ENCODE assay signal across 8 cellular contexts in genomic region chr3:189947948-189948723, GRCh38.
DNase-seq lines count a peak whose midpoint lies in the region; ATAC-seq, FAIRE-seq and TF ChIP-seq lines count a peak whose summit lies in the region.

No MANE protein-coding gene starts in this region.

- TF ChIP-seq CTCF in kidney (IDR thresholded peaks at IDR 0.05; ENCODE audit: borderline replicate concordance, extremely low read depth, insufficient read depth), result peak; percentile 43

- H3K4me3 ChIP-seq in kidney (ENCODE audit: low read length in 2 of 2), result no peak overlapping the region

- H3K9ac ChIP-seq in kidney (ENCODE audit: low read length in 2 of 2), result no peak overlapping the region

- intact Hi-C loops in kidney (cut with DNase I), result no loop called here

- no peak overlapping the region for H3K27ac ChIP-seq in kidney (ENCODE audit: low read depth in 2 of 2, low read length in 2 of 2)

- ATAC-seq in HG03159 (IDR thresholded peaks at IDR 0.05; ENCODE audit: unreplicated experiment), result no peak
- ATAC-seq in GM21576 (IDR thresholded peaks at IDR 0.05; ENCODE audit: unreplicated experiment), result no peak
- no peak for ATAC-seq in HG03354 (IDR thresholded peaks at IDR 0.05; ENCODE audit: poor library complexity, severe bottlenecking, unreplicated experiment)

- H3K36me3 ChIP-seq in kidney (ENCODE audit: control insufficient read depth in 1 of 2, insufficient read depth in 2 of 2, low read length in 2 of 2), result no peaks in the 10 kb centered on the region

- FAIRE-seq in HTR-8/SVneo (lab: Jason Lieb, UNC) (peak; percentile 38), kidney (lab: Jason Lieb, UNC) (no peak)

- H3K4me1 ChIP-seq in kidney (ENCODE audit: control insufficient read depth in 1 of 2, insufficient read depth in 1 of 2, low read depth in 1 of 2, low read length in 2 of 2), result no peaks in the 10 kb centered on the region

- DNase-seq in NCI-H82 (lab: John Stamatoyannopoulos, UW), result peak; percentile 66
- no peak for DNase-seq in NCI-H82 treated with DMSO at 0.1 percent for 48 hours (lab: John Stamatoyannopoulos, UW; ENCODE audit: unreplicated experiment)
- no peak for DNase-seq in HTR-8/SVneo (ENCODE audit: insufficient read length, low spot score)
- DNase-seq in SKM-1 treated with dmso at 0.1 percent for 144 hours (lab: John Stamatoyannopoulos, UW; ENCODE audit: unreplicated experiment), result peak; percentile 35
- DNase-seq in kidney, result no peak

- no peaks in the 10 kb centered on the region for H3K9me3 ChIP-seq in kidney (ENCODE audit: control insufficient read depth in 1 of 2, low read length in 2 of 2)

Comparison
In these comparisons a context has a peak if more than half of its experiments do, and no peak if none do; other contexts are left out.
1. DNase-seq: peak in NCI-H82 (single experiment) and SKM-1 treated with dmso at 0.1 percent for 144 hours (single experiment); none in NCI-H82 treated with DMSO at 0.1 percent for 48 hours (single experiment), HTR-8/SVneo (single experiment) and kidney (single experiment).